Comparison of ENCODE assay signal across 1 cellular context in the genomic region with DNA sequence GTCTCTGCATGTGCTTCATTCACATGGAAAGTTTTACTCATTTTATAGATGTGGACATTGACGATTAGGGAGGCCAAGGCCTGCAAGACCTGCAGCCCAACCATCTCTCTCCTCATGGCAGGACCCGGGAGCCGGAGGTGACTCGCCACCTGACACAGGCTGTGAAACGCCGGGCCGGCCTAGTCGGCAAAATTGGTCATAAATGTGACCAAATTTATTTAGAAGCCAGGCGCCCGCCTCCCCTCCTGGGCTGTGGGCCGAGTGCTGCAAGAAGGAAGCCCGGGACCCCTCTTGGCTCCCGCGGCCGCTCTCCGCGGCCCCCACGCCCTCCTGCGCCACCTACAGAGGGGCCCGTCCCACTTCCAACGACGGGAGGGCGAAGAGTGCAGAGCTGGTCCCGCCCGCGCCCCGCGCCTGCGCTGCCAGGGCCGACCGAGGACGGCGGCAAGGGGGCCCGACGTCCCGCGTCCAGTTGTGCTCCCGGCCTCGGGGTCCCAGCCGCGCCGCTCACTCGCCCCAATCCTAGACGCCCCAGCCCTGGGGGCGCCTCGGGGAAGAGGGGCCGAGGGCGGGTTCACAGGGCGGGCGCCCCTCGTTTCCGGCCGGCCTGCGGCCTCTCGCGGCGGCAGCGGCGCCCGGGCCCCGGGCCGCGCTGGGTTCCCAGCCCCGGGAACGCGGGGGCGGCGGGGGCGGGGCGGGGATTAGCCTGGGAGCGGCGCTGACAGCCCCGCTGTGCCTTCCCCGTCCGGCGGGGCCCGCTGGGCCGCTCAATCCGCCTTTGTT.
TF ChIP-seq lines count a peak whose summit lies in the region.

No MANE protein-coding gene starts in this region.

TF ChIP-seq in H1, 55 proteins besides CTCF, POLR2A, EP300 and RAD21 (continued from another document):
- TF ChIP-seq CBX8 (IDR thresholded peaks at IDR 0.05; ENCODE audit: borderline replicate concordance, low read depth, low read length) (no peak), NANOG (IDR thresholded peaks at IDR 0.05; ENCODE audit: insufficient read depth, low read depth, low read length, poor library complexity, severe bottlenecking) (peak; percentile 16)
